22 cellular contexts compared by ENCODE assay signal in genomic region chr5:108255468-108255867, GRCh38.
DNase-seq lines count a peak whose midpoint lies in the region; ATAC-seq and TF ChIP-seq lines count a peak whose summit lies in the region.
"Had no signal": no experiment of that assay in that cellular context is flagged by ENCODE, and none has a peak within 500 bp of the region (broad histone marks: within the 10 kb centered on the region; RNA-seq: fewer than 3 reads in every experiment).

No MANE protein-coding gene starts in this region.

- H3K4me1 Mint-ChIP-seq in endodermal cell: peaks cover 26% of the 10 kb centered on the region

- H3K4me1 ChIP-seq in SJCRH30 (peaks cover 35% of the 10 kb centered on the region), endodermal cell (ENCODE audit: control insufficient read depth, insufficient read depth, low read length) (peaks cover 3% of the 10 kb centered on the region)

- H3K4me3 ChIP-seq in SJCRH30 (no peak overlapping the region), endodermal cell (ENCODE audit: low read length) (no peak overlapping the region)
- H3K4me3 ChIP-seq: GM23248, PC-9 had no signal

- no peak overlapping the region for H3K27ac Mint-ChIP-seq in endodermal cell
- H3K27ac Mint-ChIP-seq: B cell; CD4-positive, alpha-beta T cell; IgD-negative memory B cell; T-cell had no signal

- H3K27ac ChIP-seq in SJCRH30: no peak overlapping the region
- no peak overlapping the region for H3K27ac ChIP-seq in endodermal cell (ENCODE audit: low read depth, low read length)
- H3K27ac ChIP-seq: 22Rv1, GM23248, PC-9 had no signal

- H3K27me3 ChIP-seq in SJCRH30: no peaks in the 10 kb centered on the region
- H3K27me3 ChIP-seq in endodermal cell (ENCODE audit: control insufficient read depth, insufficient read depth, low read length, poor library complexity, severe bottlenecking): no peaks in the 10 kb centered on the region

- H3K36me3 Mint-ChIP-seq in endodermal cell (ENCODE audit: low read depth): no peaks in the 10 kb centered on the region

- H3K9me3 ChIP-seq in SJCRH30 (replicated peaks): no peaks in the 10 kb centered on the region
- no peaks in the 10 kb centered on the region for H3K9me3 ChIP-seq in endodermal cell (ENCODE audit: control insufficient read depth, low read length)

- no peak for TF ChIP-seq CTCF in endodermal cell (conservative IDR thresholded peaks at IDR 0.05)

- 94 to 100% methylated on average over 1 to 2 of the region's 2 CpGs for WGBS in endodermal cell (ENCODE audit: insufficient coverage in 1 of 2, insufficient read length in 1 of 2), 2 experiments

- DNase-seq in DMS 273 (lab: John Stamatoyannopoulos, UW; ENCODE audit: unreplicated experiment) (peak; percentile 21), DMS 273 treated with DMSO at 0.1 percent for 48 hours (lab: John Stamatoyannopoulos, UW) (no peak), NCI-H1092 treated with DMSO at 0.1 percent for 48 hours (lab: John Stamatoyannopoulos, UW) (peak; percentile 29), NCI-H524 treated with DMSO at 0.1 percent for 48 hours (lab: John Stamatoyannopoulos, UW) (peak; percentile 3), SJCRH30 (peak; percentile 36 to 73), endodermal cell (no peak)
- no peak for DNase-seq in stimulated activated naive CD4-positive, alpha-beta T cell treated with Interleukin-2 at 50 U/mL for 16 hours (lab: John Stamatoyannopoulos, UW)
- DNase-seq: Calu3; CD4-positive, alpha-beta T cell; DMS79; GM23248; Kasumi-1; MM.1S; NCI-H1436; NCI-H526; PC-9; T-cell had no signal

- no peak overlapping the region for H3K9ac ChIP-seq in endodermal cell (ENCODE audit: extremely low read depth, low read length, poor library complexity, severe bottlenecking)
- H3K9ac ChIP-seq: GM23248 had no signal

- no peaks in the 10 kb centered on the region for H3K36me3 ChIP-seq in SJCRH30
- no peaks in the 10 kb centered on the region for H3K36me3 ChIP-seq in endodermal cell (ENCODE audit: control insufficient read depth, insufficient read depth, low read length)

- no peaks in the 10 kb centered on the region for H3K27me3 Mint-ChIP-seq in endodermal cell (ENCODE audit: insufficient read depth)
- H3K27me3 Mint-ChIP-seq: B cell; CD4-positive, alpha-beta T cell; IgD-negative memory B cell; T-cell had no signal

- no peaks in the 10 kb centered on the region for H3K9me3 Mint-ChIP-seq in endodermal cell
- H3K9me3 Mint-ChIP-seq: CD4-positive, alpha-beta T cell; IgD-negative memory B cell; T-cell had no signal

- H3K4me3 Mint-ChIP-seq in endodermal cell: no peak overlapping the region
- H3K4me3 Mint-ChIP-seq: B cell; CD4-positive, alpha-beta T cell; IgD-negative memory B cell; T-cell had no signal

- no peak for ATAC-seq in GM19035 (IDR thresholded peaks at IDR 0.05; ENCODE audit: unreplicated experiment)
- ATAC-seq: HCT116, T-cell had no signal

Comparison
In these comparisons a context has a peak if more than half of its experiments do, and no peak if none do; other contexts are left out.
1. DNase-seq: peak in DMS 273 (single experiment), NCI-H1092 treated with DMSO at 0.1 percent for 48 hours (single experiment), NCI-H524 treated with DMSO at 0.1 percent for 48 hours (single experiment) and SJCRH30 (2 of 2); none in DMS 273 treated with DMSO at 0.1 percent for 48 hours (single experiment), endodermal cell (single experiment) and stimulated activated naive CD4-positive, alpha-beta T cell treated with Interleukin-2 at 50 U/mL for 16 hours (single experiment).